In genomic region chr14:104718871-104719270, GRCh38 we compare ENCODE assay signal across 26 cellular contexts.
"Had no signal": no experiment of that assay in that cellular context is flagged by ENCODE, and none has a peak within 500 bp of the region (broad histone marks: within the 10 kb centered on the region; RNA-seq: fewer than 3 reads in every experiment).

No MANE protein-coding gene starts in this region.

- H3K27ac Mint-ChIP-seq: immature natural killer cell; mesothelial cell of epicardium; natural killer cell treated with Interleukin-12 subunit alpha and Interleukin-12 subunit beta and Interleukin-15 and Interleukin-18, amount 100 ng/mL, for 72 hours; stimulated activated effector memory CD8-positive, alpha-beta T cell treated with anti-CD3 and anti-CD28 coated beads, Interleukin-12 subunit alpha, Interleukin-12 subunit beta, amount 100 ng/mL, for 72 hours had no signal

- H3K9me3 Mint-ChIP-seq: immature natural killer cell; memory B cell; mesothelial cell of epicardium; naive B cell; natural killer cell treated with Interleukin-12 subunit alpha and Interleukin-12 subunit beta and Interleukin-15 and Interleukin-18, amount 100 ng/mL, for 72 hours; stimulated activated effector memory CD8-positive, alpha-beta T cell treated with anti-CD3 and anti-CD28 coated beads, Interleukin-12 subunit alpha, Interleukin-12 subunit beta, amount 100 ng/mL, for 72 hours; type B pancreatic cell had no signal

- H3K27ac ChIP-seq: ovary, right lobe of liver, stomach, thyroid gland had no signal

- H3K4me1 Mint-ChIP-seq: mesothelial cell of epicardium; stimulated activated effector memory CD8-positive, alpha-beta T cell treated with anti-CD3 and anti-CD28 coated beads, Interleukin-12 subunit alpha, Interleukin-12 subunit beta, amount 100 ng/mL, for 72 hours had no signal

- DNase-seq: central memory CD4-positive, alpha-beta T cell; dorsolateral prefrontal cortex; effector CD4-positive, alpha-beta T cell; hypothalamus; immature natural killer cell; islet precursor cell; kidney glomerular epithelial cell; mucosa of descending colon; naive B cell; occipital lobe; ovary; posterior cingulate gyrus; retina; right lobe of liver; stimulated activated CD4-positive, alpha-beta T cell treated with anti-CD3 and anti-CD28 coated beads, Interleukin-2, amount 100 ng/mL, for 24 hours; stimulated activated CD4-positive, alpha-beta T cell treated with anti-CD3 and anti-CD28 coated beads, Interleukin-4, amount 100 ng/mL, for 24 hours; stimulated activated naive CD4-positive, alpha-beta T cell treated with Interleukin-2 at 50 U/mL for 16 hours; stomach; thyroid gland had no signal

- H3K27me3 Mint-ChIP-seq: memory B cell; naive B cell; natural killer cell treated with Interleukin-12 subunit alpha and Interleukin-12 subunit beta and Interleukin-15 and Interleukin-18, amount 100 ng/mL, for 72 hours; type B pancreatic cell had no signal

- H3K36me3 ChIP-seq: ovary had no signal

- H3K4me3 Mint-ChIP-seq: immature natural killer cell; memory B cell; mesothelial cell of epicardium; natural killer cell treated with Interleukin-12 subunit alpha and Interleukin-12 subunit beta and Interleukin-15 and Interleukin-18, amount 100 ng/mL, for 72 hours; stimulated activated effector memory CD8-positive, alpha-beta T cell treated with anti-CD3 and anti-CD28 coated beads, Interleukin-12 subunit alpha, Interleukin-12 subunit beta, amount 100 ng/mL, for 72 hours; type B pancreatic cell had no signal

- H3K36me3 Mint-ChIP-seq: immature natural killer cell; naive B cell; natural killer cell treated with Interleukin-12 subunit alpha and Interleukin-12 subunit beta and Interleukin-15 and Interleukin-18, amount 100 ng/mL, for 72 hours had no signal

- H3K4me3 ChIP-seq: dorsolateral prefrontal cortex, gastroesophageal sphincter, lung, mucosa of descending colon, ovary, right lobe of liver, stomach, thyroid gland had no signal

- H3K27me3 ChIP-seq: dorsolateral prefrontal cortex, gastroesophageal sphincter, ovary, right lobe of liver, stomach, thyroid gland had no signal

- ATAC-seq: gastroesophageal sphincter; mucosa of descending colon; natural killer cell treated with Interleukin-12 subunit alpha and Interleukin-12 subunit beta and Interleukin-15 and Interleukin-18, amount 100 ng/mL, for 72 hours; right lobe of liver; stimulated activated effector memory CD8-positive, alpha-beta T cell treated with anti-CD3 and anti-CD28 coated beads, Interleukin-12 subunit alpha, Interleukin-12 subunit beta, amount 100 ng/mL, for 72 hours had no signal

- H3K9me3 ChIP-seq: gastroesophageal sphincter, mucosa of descending colon, ovary, right lobe of liver, stomach, thyroid gland had no signal
